ENCODE assay signal across 8 cellular contexts in the genomic region with DNA sequence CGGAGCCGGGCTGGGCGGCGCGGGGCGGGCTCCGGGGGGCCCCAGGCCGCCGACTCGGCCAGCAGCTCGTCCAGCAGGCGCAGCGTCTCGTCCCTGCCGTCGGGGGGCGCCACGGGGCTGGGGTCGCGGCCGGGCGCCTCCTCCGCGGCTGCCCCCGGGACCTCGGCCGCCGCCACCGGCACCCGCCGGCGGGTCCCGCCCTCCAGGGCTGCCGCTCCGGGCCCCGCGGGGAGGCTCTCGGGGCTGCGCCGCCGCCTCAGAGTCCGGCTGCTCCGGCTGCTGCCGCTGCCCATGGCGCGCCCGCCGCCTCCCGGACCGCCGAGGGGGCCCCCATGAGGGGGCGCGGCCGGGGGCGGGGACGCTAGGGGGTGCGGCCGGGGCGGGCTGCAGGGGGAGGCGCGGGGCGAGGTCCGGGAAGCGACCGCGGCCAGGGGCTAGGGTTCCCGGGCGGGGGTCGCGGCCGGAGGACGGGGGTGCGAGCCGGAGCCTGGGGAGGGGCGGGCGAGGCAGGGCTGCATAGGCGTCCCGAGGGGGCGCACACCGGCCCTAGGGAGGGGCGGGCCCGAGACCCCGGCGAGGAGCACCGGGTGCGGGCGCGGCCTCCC. TPM values are rescaled to one million over a fixed set of nuclear protein-coding genes. Genes with fewer than 3 reads are reported as not detected.
DNase-seq lines count a peak whose midpoint lies in the region; ATAC-seq and TF ChIP-seq lines count a peak whose summit lies in the region.

A gene with protein sequence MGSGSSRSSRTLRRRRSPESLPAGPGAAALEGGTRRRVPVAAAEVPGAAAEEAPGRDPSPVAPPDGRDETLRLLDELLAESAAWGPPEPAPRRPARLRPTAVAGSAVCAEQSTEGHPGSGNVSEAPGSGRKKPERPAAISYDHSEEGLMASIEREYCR (minus strand): TSS at position 481 of the 605 bp plus-strand sequence. CDS start 188 bp downstream, at position 293.

- TF ChIP-seq RAD21 in liver (IDR thresholded peaks at IDR 0.05): no peak

- DNase-seq in Caco-2: peak in 1 of 2 experiments; percentile 73
- DNase-seq in cardiac fibroblast (ENCODE audit: low read depth in 2 of 2): peak in 1 of 2 donors; percentile 23
- DNase-seq in thyroid gland: peak in 1 of 2 donors; percentile 26
- no peak for DNase-seq in DMS153 treated with DMSO at 0.1 percent for 48 hours (lab: John Stamatoyannopoulos, UW; ENCODE audit: unreplicated experiment)

- H3K36me3 Mint-ChIP-seq in Caco-2 (ENCODE audit: insufficient read depth, unreplicated experiment): no peaks in the 10 kb centered on the region

- peaks cover 25% of the 10 kb centered on the region for H3K27me3 Mint-ChIP-seq in Caco-2 (ENCODE audit: insufficient read depth, unreplicated experiment)

- CTCF ChIA-PET in Caco-2 (lab: Charles Lee): interaction anchor here (1.3 to 2.0 kb wide), 3 partner anchors 11 to 355 kb away, joined by 5 to 11 read pairs (median 8); no protein-coding TSS in a partner anchor

- ATAC-seq in GM19397 (IDR thresholded peaks at IDR 0.05; ENCODE audit: unreplicated experiment): peak; percentile 44
- no peak for ATAC-seq in HG03520 (IDR thresholded peaks at IDR 0.05; ENCODE audit: unreplicated experiment)

- no peak within 1 kb of the TSS for H3K27ac Mint-ChIP-seq in Caco-2 (ENCODE audit: unreplicated experiment)

- intact Hi-C loops in Caco-2 (cut with micrococcal nuclease; ENCODE audit: unreplicated experiment): loop anchor here (1.0 to 10.0 kb wide), 3 partner anchors 17 to 585 kb away; no protein-coding TSS in a partner anchor
- intact Hi-C loops in thyroid gland (cut with DNase I): no loop called here

- no peak for TF ChIP-seq POLR2A in thyroid gland (IDR thresholded peaks at IDR 0.05)

- TF ChIP-seq CTCF in Caco-2 (IDR thresholded peaks at IDR 0.05; ENCODE audit: insufficient read depth in 1 of 2, low read depth in 1 of 2, low read length in 1 of 2, severe bottlenecking in 1 of 2, unreplicated experiment in 1 of 2) (peak in 1 of 2 experiments; percentile 33), LNCAP (IDR thresholded peaks at IDR 0.05) (0 out of 2 replicates have a peak, but pooled peaks have one; percentile 10), cardiac fibroblast (IDR thresholded peaks at IDR 0.05; ENCODE audit: low read depth, low read length) (peak; percentile 5), liver (IDR thresholded peaks at IDR 0.05; ENCODE audit: low read depth, low read length, missing input control) (peak; percentile 15), thyroid gland (IDR thresholded peaks at IDR 0.05) (peak in 3 of 6 experiments; percentile 27 to 29 (median 29))

- H3K36me3 ChIP-seq in Caco-2 (ENCODE audit: control insufficient read depth, insufficient read depth, low read length) (no peaks in the 10 kb centered on the region), liver (ENCODE audit: control insufficient read depth in 4 of 4, insufficient read depth in 3 of 4, low read depth in 1 of 4, low read length in 3 of 4) (no peaks in the 10 kb centered on the region), thyroid gland (no peaks in the 10 kb centered on the region)

- H3K9ac ChIP-seq in liver (ENCODE audit: low read depth in 1 of 2, low read length in 2 of 2): no peak within 1 kb of the TSS

- POLR2A ChIA-PET in Caco-2 (lab: Charles Lee): no interaction called here

- no TSS peak for BruUV-seq in Caco-2 (replicated peaks; lab: Mats Ljungman, UMichigan)

- peak within 1 kb of the TSS; percentile 67 for H3K4me3 Mint-ChIP-seq in Caco-2 (ENCODE audit: unreplicated experiment)

- no peaks in the 10 kb centered on the region for H3K9me3 ChIP-seq in Caco-2
- no peaks in the 10 kb centered on the region for H3K9me3 ChIP-seq in liver (ENCODE audit: control insufficient read depth in 4 of 4, low read length in 3 of 4)
- H3K9me3 ChIP-seq in thyroid gland: no peaks in the 10 kb centered on the region

- peak within 1 kb of the TSS; percentile 55 for H3K4me3 ChIP-seq in Caco-2 (ENCODE audit: low read depth, low read length)
- peak within 1 kb of the TSS; percentile 32 to 39 for H3K4me3 ChIP-seq in cardiac fibroblast (replicated peaks in 1 of 2; ENCODE audit: low read depth in 2 of 2, low read length in 2 of 2)
- peak within 1 kb of the TSS in 1 of 3 donors; percentile 62 for H3K4me3 ChIP-seq in liver (ENCODE audit: low read depth in 1 of 3, low read length in 3 of 3)
- H3K4me3 ChIP-seq in thyroid gland (replicated peaks in 1 of 3): peak within 1 kb of the TSS in 1 of 3 donors; percentile 43

- H3K9me3 Mint-ChIP-seq in Caco-2 (ENCODE audit: unreplicated experiment): no peaks in the 10 kb centered on the region

- 2% methylated on average over 88 of the region's 88 CpGs for WGBS in liver
- 3% methylated on average over 7 of the region's 88 CpGs; no CpG with 5 or more reads in 1 of the 2 donors for WGBS in thyroid gland, 2 donors

- H3K27ac ChIP-seq in liver (ENCODE audit: low read depth in 1 of 2, low read length in 2 of 2): peak within 1 kb of the TSS; percentile 47 to 55
- H3K27ac ChIP-seq in thyroid gland: peak within 1 kb of the TSS in 2 of 3 donors; percentile 53 to 89

- H3K4me1 ChIP-seq in Caco-2: peaks cover 13% of the 10 kb centered on the region; the same call in 1 of the 2 replicates
- peaks cover 0 to 7% (median 2%) of the 10 kb centered on the region in 4 donors for H3K4me1 ChIP-seq in liver (ENCODE audit: control insufficient read depth in 4 of 4, insufficient read depth in 4 of 4, low read length in 3 of 4)
- H3K4me1 ChIP-seq in thyroid gland: peaks cover 14 to 35% of the 10 kb centered on the region in 2 donors

- H3K4me1 Mint-ChIP-seq in Caco-2 (ENCODE audit: low read depth, unreplicated experiment): peaks cover 7% of the 10 kb centered on the region

- H3K27me3 ChIP-seq in Caco-2 (replicated peaks; ENCODE audit: control insufficient read depth, insufficient read depth, low read length): no peaks in the 10 kb centered on the region
- peaks cover 0 to 8% (median 3%) of the 10 kb centered on the region in 4 donors for H3K27me3 ChIP-seq in liver (ENCODE audit: control insufficient read depth in 4 of 4, insufficient read depth in 4 of 4, low read length in 3 of 4)
- no peaks in the 10 kb centered on the region for H3K27me3 ChIP-seq in thyroid gland

TF ChIP-seq in liver, 16 proteins besides CTCF, POLR2A, EP300 and RAD21:
- no peak for TF ChIP-seq RXRA (IDR thresholded peaks at IDR 0.05)
- TF ChIP-seq, protein P1, sequence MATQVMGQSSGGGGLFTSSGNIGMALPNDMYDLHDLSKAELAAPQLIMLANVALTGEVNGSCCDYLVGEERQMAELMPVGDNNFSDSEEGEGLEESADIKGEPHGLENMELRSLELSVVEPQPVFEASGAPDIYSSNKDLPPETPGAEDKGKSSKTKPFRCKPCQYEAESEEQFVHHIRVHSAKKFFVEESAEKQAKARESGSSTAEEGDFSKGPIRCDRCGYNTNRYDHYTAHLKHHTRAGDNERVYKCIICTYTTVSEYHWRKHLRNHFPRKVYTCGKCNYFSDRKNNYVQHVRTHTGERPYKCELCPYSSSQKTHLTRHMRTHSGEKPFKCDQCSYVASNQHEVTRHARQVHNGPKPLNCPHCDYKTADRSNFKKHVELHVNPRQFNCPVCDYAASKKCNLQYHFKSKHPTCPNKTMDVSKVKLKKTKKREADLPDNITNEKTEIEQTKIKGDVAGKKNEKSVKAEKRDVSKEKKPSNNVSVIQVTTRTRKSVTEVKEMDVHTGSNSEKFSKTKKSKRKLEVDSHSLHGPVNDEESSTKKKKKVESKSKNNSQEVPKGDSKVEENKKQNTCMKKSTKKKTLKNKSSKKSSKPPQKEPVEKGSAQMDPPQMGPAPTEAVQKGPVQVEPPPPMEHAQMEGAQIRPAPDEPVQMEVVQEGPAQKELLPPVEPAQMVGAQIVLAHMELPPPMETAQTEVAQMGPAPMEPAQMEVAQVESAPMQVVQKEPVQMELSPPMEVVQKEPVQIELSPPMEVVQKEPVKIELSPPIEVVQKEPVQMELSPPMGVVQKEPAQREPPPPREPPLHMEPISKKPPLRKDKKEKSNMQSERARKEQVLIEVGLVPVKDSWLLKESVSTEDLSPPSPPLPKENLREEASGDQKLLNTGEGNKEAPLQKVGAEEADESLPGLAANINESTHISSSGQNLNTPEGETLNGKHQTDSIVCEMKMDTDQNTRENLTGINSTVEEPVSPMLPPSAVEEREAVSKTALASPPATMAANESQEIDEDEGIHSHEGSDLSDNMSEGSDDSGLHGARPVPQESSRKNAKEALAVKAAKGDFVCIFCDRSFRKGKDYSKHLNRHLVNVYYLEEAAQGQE (IDR thresholded peaks at IDR 0.05): no peak
- TF ChIP-seq HNF4G (IDR thresholded peaks at IDR 0.05): no peak
- TF ChIP-seq ATF3 (IDR thresholded peaks at IDR 0.05): no peak
- TF ChIP-seq FOXA1 (IDR thresholded peaks at IDR 0.05): no peak
- TF ChIP-seq, protein P2, sequence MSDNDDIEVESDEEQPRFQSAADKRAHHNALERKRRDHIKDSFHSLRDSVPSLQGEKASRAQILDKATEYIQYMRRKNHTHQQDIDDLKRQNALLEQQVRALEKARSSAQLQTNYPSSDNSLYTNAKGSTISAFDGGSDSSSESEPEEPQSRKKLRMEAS (IDR thresholded peaks at IDR 0.05): no peak
- no peak for TF ChIP-seq HNF4A (conservative IDR thresholded peaks at IDR 0.05)
- TF ChIP-seq, protein P3, sequence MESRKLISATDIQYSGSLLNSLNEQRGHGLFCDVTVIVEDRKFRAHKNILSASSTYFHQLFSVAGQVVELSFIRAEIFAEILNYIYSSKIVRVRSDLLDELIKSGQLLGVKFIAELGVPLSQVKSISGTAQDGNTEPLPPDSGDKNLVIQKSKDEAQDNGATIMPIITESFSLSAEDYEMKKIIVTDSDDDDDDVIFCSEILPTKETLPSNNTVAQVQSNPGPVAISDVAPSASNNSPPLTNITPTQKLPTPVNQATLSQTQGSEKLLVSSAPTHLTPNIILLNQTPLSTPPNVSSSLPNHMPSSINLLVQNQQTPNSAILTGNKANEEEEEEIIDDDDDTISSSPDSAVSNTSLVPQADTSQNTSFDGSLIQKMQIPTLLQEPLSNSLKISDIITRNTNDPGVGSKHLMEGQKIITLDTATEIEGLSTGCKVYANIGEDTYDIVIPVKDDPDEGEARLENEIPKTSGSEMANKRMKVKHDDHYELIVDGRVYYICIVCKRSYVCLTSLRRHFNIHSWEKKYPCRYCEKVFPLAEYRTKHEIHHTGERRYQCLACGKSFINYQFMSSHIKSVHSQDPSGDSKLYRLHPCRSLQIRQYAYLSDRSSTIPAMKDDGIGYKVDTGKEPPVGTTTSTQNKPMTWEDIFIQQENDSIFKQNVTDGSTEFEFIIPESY (IDR thresholded peaks at IDR 0.05): no peak
- TF ChIP-seq GABPA (IDR thresholded peaks at IDR 0.05 in 1 of 2, conservative IDR thresholded peaks at IDR 0.05 in 1 of 2): no peak

RNA-seq across cellular contexts. Expression of the gene that starts here (rescaled TPM):
- total RNA-seq in Caco-2 (2022): 0.91 and 1.4 TPM in 2 replicates
- total RNA-seq in liver: 1 to 10 TPM; 1.3 to 4.1 TPM
- polyA plus RNA-seq in liver: under 1 TPM; 0.07 to 0.72 TPM
- total RNA-seq in thyroid gland: 10 to 100 TPM in 1 of 4 donors, 1 to 10 TPM in 2, under 1 TPM in 1; 0.59 to 47.2 (median 2.7) TPM
